ENCODE assay signal across 8 cellular contexts in genomic region chr10:58268454-58268945, GRCh38. TPM values are rescaled to one million over a fixed set of nuclear protein-coding genes. Genes with fewer than 3 reads are reported as not detected.
DNase-seq lines count a peak whose midpoint lies in the region; ATAC-seq, FAIRE-seq and TF ChIP-seq lines count a peak whose summit lies in the region.

No MANE protein-coding gene starts in this region.

- no peaks in the 10 kb centered on the region for H3K9me1 ChIP-seq in K562 (ENCODE audit: control insufficient read depth, insufficient read depth, low read length)

- no peak overlapping the region for H3K14ac ChIP-seq in mesenchymal stem cell (ENCODE audit: low read length in 2 of 2)

- H2AK5ac ChIP-seq in mesenchymal stem cell (ENCODE audit: low read length, severe bottlenecking), result no peak overlapping the region

- peak overlapping the region; percentile 70 to 96; a peak in 3 of 4 replicates for H3K9ac ChIP-seq in K562 (ENCODE audit: insufficient read depth in 1 of 2, low read depth in 2 of 2, low read length in 2 of 2)
- H3K9ac ChIP-seq in mesenchymal stem cell (ENCODE audit: low read length), result peak overlapping the region; percentile 95

- H4K91ac ChIP-seq in mesenchymal stem cell (ENCODE audit: low read length), result no peak overlapping the region

- H3K4me3 ChIP-seq in HL-60 (replicated peaks; ENCODE audit: insufficient read depth, low read length) (peak overlapping the region; percentile 74), K562 (peak overlapping the region; percentile 71), mesenchymal stem cell (ENCODE audit: insufficient read depth in 1 of 2, low read depth in 1 of 2, low read length in 2 of 2) (peak overlapping the region; percentile 79 to 92)

- peak overlapping the region; percentile 96 for H3K27ac ChIP-seq in HL-60 (replicated peaks)
- H3K27ac ChIP-seq in K562 (ENCODE audit: extremely low read depth, low read depth, low read length), result peak overlapping the region; percentile 85
- H3K27ac ChIP-seq in mesenchymal stem cell (ENCODE audit: low read length, poor library complexity, severe bottlenecking), result peak overlapping the region; percentile 9

- no peak overlapping the region for H3K4ac ChIP-seq in mesenchymal stem cell (ENCODE audit: low read depth in 1 of 2, low read length in 2 of 2)

- no peaks in the 10 kb centered on the region for H3K27me3 Mint-ChIP-seq in activated naive CD4-positive, alpha-beta T cell treated with anti-CD3 and anti-CD28 coated beads for 36 hours (ENCODE audit: low read depth)

- in situ Hi-C loops in K562 (cut with MboI), result no loop called here

- 2% methylated on average over 13 of the region's 13 CpGs for WGBS in K562 (ENCODE audit: insufficient coverage, low coverage, missing lambda C conversion rate)
- WGBS in mesenchymal stem cell, result 1% methylated on average over 9 of the region's 13 CpGs

- peak; percentile 15 for ATAC-seq in K562

- H3K4me3 Mint-ChIP-seq in activated naive CD4-positive, alpha-beta T cell treated with anti-CD3 and anti-CD28 coated beads for 36 hours, result peak overlapping the region; percentile 96

- H3K23ac ChIP-seq in mesenchymal stem cell (ENCODE audit: low read length in 2 of 2), result no peak overlapping the region

- H4K20me1 ChIP-seq in K562 (replicated peaks; ENCODE audit: control insufficient read depth, insufficient read depth, low read length), result no peaks in the 10 kb centered on the region

- TF ChIP-seq CTCF in HL-60 (IDR thresholded peaks at IDR 0.05; ENCODE audit: insufficient read depth, low read length) (no peak), K562 (IDR thresholded peaks at IDR 0.05 in 2 of 3, conservative IDR thresholded peaks at IDR 0.05 in 1 of 3; ENCODE audit: insufficient read depth in 2 of 3, low read depth in 1 of 3, low read length in 3 of 3) (no peak), GM10266 (IDR thresholded peaks at IDR 0.05; ENCODE audit: control insufficient read depth, insufficient read depth, low read depth, missing control alignments) (no peak)

- intact Hi-C loops in activated naive CD4-positive, alpha-beta T cell treated with anti-CD3 and anti-CD28 coated beads for 36 hours (cut with micrococcal nuclease), result loop anchor here (2.0 to 5.0 kb wide), 3 partner anchors 1439 to 1638 kb away; partner anchors contain the start of genes CCDC6 and SLC16A9
- intact Hi-C loops in K562 (cut with micrococcal nuclease), result loop anchor here (5.0 kb wide), 2 partner anchors 91 to 1906 kb away; partner anchors contain the start of gene ZWINT

- POLR2A ChIA-PET in K562 (lab: Yijun Ruan, JAX), result interaction anchor here (0.6 to 1.2 kb wide), 3 partner anchors 8 to 75 kb away, joined by 3 to 4 read pairs (median 4); no protein-coding TSS in a partner anchor

- no peak for TF ChIP-seq RAD21 in K562 (CRISPR knock-in tag; conservative IDR thresholded peaks at IDR 0.05 in 1 of 2, IDR thresholded peaks at IDR 0.05 in 1 of 2)

- H2AFZ ChIP-seq in K562 (ENCODE audit: low read depth, low read length) (peak overlapping the region; percentile 98), mesenchymal stem cell (ENCODE audit: low read depth, low read length) (peak overlapping the region; percentile 44)

- TF ChIP-seq POLR2A in K562 (conservative IDR thresholded peaks at IDR 0.05), result no peak

- peaks cover 27% of the 10 kb centered on the region for H3K4me1 Mint-ChIP-seq in activated naive CD4-positive, alpha-beta T cell treated with anti-CD3 and anti-CD28 coated beads for 36 hours (ENCODE audit: low read depth)

- DNase-seq in activated naive CD4-positive, alpha-beta T cell treated with anti-CD3 and anti-CD28 coated beads for 36 hours, result no peak
- DNase-seq in activated naive CD4-positive, alpha-beta T cell treated with anti-CD3 and anti-CD28 coated beads, Interleukin-2, amount 50 U/mL, for 16 hours, result no peak
- DNase-seq in HL-60 (ENCODE audit: low read depth in 1 of 2, low spot score in 1 of 2), result no peak
- no peak for DNase-seq in K562 (ENCODE audit: extremely low read depth in 1 of 4, low spot score in 3 of 4)
- DNase-seq in mesenchymal stem cell, result no peak
- no peak for DNase-seq in iPS-NIHi7 (ENCODE audit: extremely low spot score)
- no peak for DNase-seq in LoVo (ENCODE audit: low spot score)
- no peak for DNase-seq in GM10266 (ENCODE audit: extremely low spot score)

- peaks cover 82% of the 10 kb centered on the region for H3K79me2 ChIP-seq in K562 (ENCODE audit: control insufficient read depth, insufficient read depth, low read length)

- H3K18ac ChIP-seq in mesenchymal stem cell (ENCODE audit: low read depth in 1 of 2, low read length in 2 of 2), result no peak overlapping the region

- H2BK5ac ChIP-seq in mesenchymal stem cell (ENCODE audit: low read depth, low read length, poor library complexity, severe bottlenecking), result no peak overlapping the region

- no peak for FAIRE-seq in K562 (lab: Jason Lieb, UNC)

- no peaks in the 10 kb centered on the region for H3K27me3 ChIP-seq in HL-60 (ENCODE audit: insufficient read depth, poor library complexity, severe bottlenecking)
- no peaks in the 10 kb centered on the region for H3K27me3 ChIP-seq in K562 (ENCODE audit: control insufficient read depth in 2 of 2, insufficient read depth in 2 of 2, low read length in 2 of 2)
- no peaks in the 10 kb centered on the region for H3K27me3 ChIP-seq in mesenchymal stem cell (ENCODE audit: control insufficient read depth in 1 of 2, insufficient read depth in 1 of 2, low read length in 2 of 2)

- H3K4me1 ChIP-seq in K562 (replicated peaks in 1 of 2; ENCODE audit: control insufficient read depth in 2 of 2, insufficient read depth in 2 of 2, low read length in 2 of 2), result peaks cover 7 to 21% of the 10 kb centered on the region in 2 experiments; a peak in 3 of 5 replicates
- H3K4me1 ChIP-seq in mesenchymal stem cell (ENCODE audit: control insufficient read depth, insufficient read depth, low read depth, low read length), result peaks cover 2% of the 10 kb centered on the region

- H4K8ac ChIP-seq in mesenchymal stem cell (ENCODE audit: low read length), result no peak overlapping the region

- H2BK12ac ChIP-seq in mesenchymal stem cell (ENCODE audit: low read length in 2 of 2), result no peak overlapping the region

- H3K9me3 ChIP-seq in K562 (replicated peaks; ENCODE audit: control insufficient read depth, insufficient read depth, low read depth, low read length) (no peaks in the 10 kb centered on the region), mesenchymal stem cell (ENCODE audit: control insufficient read depth, low read length) (no peaks in the 10 kb centered on the region)

- CTCF ChIA-PET in activated naive CD4-positive, alpha-beta T cell treated with anti-CD3 and anti-CD28 coated beads for 36 hours (lab: Charles Lee), result interaction anchor here (0.9 to 1.4 kb wide), 3 partner anchors 14 to 116 kb away, joined by 3 to 7 read pairs (median 5); partner anchors contain the start of gene TFAM
- CTCF ChIA-PET in K562 (lab: Yijun Ruan, JAX; ENCODE audit: low intra/inter-chr PET ratio), result no interaction called here

- H2BK15ac ChIP-seq in mesenchymal stem cell (ENCODE audit: low read depth, poor library complexity, severe bottlenecking), result no peak overlapping the region

- H3K36me3 ChIP-seq in K562 (ENCODE audit: control insufficient read depth, insufficient read depth, low read length), result peaks cover 12% of the 10 kb centered on the region; the same call in 2 of the 3 replicates
- no peaks in the 10 kb centered on the region for H3K36me3 ChIP-seq in mesenchymal stem cell (ENCODE audit: control insufficient read depth in 1 of 2, insufficient read depth in 2 of 2, low read depth in 1 of 2, low read length in 2 of 2)

- no peak overlapping the region for H2BK120ac ChIP-seq in mesenchymal stem cell (ENCODE audit: low read depth, low read length)

- H3K36me3 Mint-ChIP-seq in activated naive CD4-positive, alpha-beta T cell treated with anti-CD3 and anti-CD28 coated beads for 36 hours (ENCODE audit: low read depth), result peaks cover 11% of the 10 kb centered on the region

- TF ChIP-seq EP300 in K562 (IDR thresholded peaks at IDR 0.05; ENCODE audit: low read length), result no peak

- H3K79me1 ChIP-seq in mesenchymal stem cell (replicated peaks; ENCODE audit: low read length, poor library complexity, severe bottlenecking), result peaks cover 2% of the 10 kb centered on the region

- H3K27ac Mint-ChIP-seq in activated naive CD4-positive, alpha-beta T cell treated with anti-CD3 and anti-CD28 coated beads for 36 hours, result peak overlapping the region; percentile 93

- BruUV-seq in K562 (replicated peaks; lab: Mats Ljungman, UMichigan), result no TSS peak

- H3K4me2 ChIP-seq in K562 (ENCODE audit: insufficient read depth, low read length) (peak overlapping the region; percentile 95), mesenchymal stem cell (ENCODE audit: low read length, poor library complexity, severe bottlenecking) (peak overlapping the region; percentile 78)

- no peaks in the 10 kb centered on the region for H3K9me3 Mint-ChIP-seq in activated naive CD4-positive, alpha-beta T cell treated with anti-CD3 and anti-CD28 coated beads for 36 hours

RNA-seq across cellular contexts. Expression of gene CISD1, which starts 0.5 kb away (rescaled TPM):
- total RNA-seq in activated naive CD4-positive, alpha-beta T cell treated with anti-CD3 and anti-CD28 coated beads for 36 hours, result 10 to 100 TPM; 52.7 to 55.0 TPM
- 8.9 and 14.9 TPM in 2 replicates for total RNA-seq in K562 (2011; cell fraction: chromatin; rRNA removed; ENCODE audit: low replicate concordance)
- total RNA-seq in K562 (2011; cell fraction: nucleolus; rRNA removed), result 8.4 and 9.3 TPM in 2 replicates
- total RNA-seq in K562 (2011; cell fraction: nucleoplasm; rRNA removed), result 10.0 and 15.1 TPM in 2 replicates
- 35.8 and 42.3 TPM in 2 replicates for total RNA-seq in K562 (2014; rRNA removed)
- total RNA-seq in K562 (2014; rRNA removed; fragmentation: Illumina TruSeq; extraction: Trizol), result 118 and 129 TPM in 2 replicates
- total RNA-seq in K562 (2015; rRNA removed; fragmentation: Illumina TruSeq; extraction: Trizol), result 115 and 129 TPM in 2 replicates
- total RNA-seq in K562 (2021), result 82.7 and 97.1 TPM in 2 replicates
- polyA plus RNA-seq in K562 (2011; rRNA removed), result 108 and 156 TPM in 2 replicates
- 21.2 and 32.9 TPM in 2 replicates for polyA plus RNA-seq in K562 (2011; cell fraction: cytosol; rRNA removed)
- polyA plus RNA-seq in K562 (2011; cell fraction: nucleus; rRNA removed), result 17.1 and 32.1 TPM in 2 replicates
- 51.7 and 82.4 TPM in 2 replicates for polyA plus RNA-seq in K562 (2012)
- polyA plus RNA-seq in K562 (2014; fragmentation: Illumina TruSeq; extraction: Trizol), result 102 and 115 TPM in 2 replicates
- polyA plus RNA-seq in K562 (2014; fragmentation: Nextera tagmentation; extraction: Ambion mirVana), result 100 to 1,000 TPM; 308 to 342 TPM
- polyA plus RNA-seq in K562 (2014; rRNA removed), result 68.1 and 71.0 TPM in 2 replicates
- polyA minus RNA-seq in K562 (2011; rRNA and poly(A)+ RNA removed), result 36.3 and 44.9 TPM in 2 replicates
- 8.9 and 24.4 TPM in 2 replicates for polyA minus RNA-seq in K562 (2011; cell fraction: cytosol; rRNA and poly(A)+ RNA removed)
- polyA minus RNA-seq in K562 (2011; cell fraction: nucleus; rRNA and poly(A)+ RNA removed), result 6.5 and 8.2 TPM in 2 replicates
- polyA plus RNA-seq in mesenchymal stem cell (2013, experiment 1 of 2), result 65.9 TPM
- polyA plus RNA-seq in mesenchymal stem cell (2013, experiment 2 of 2), result 68.1 TPM

RNA-seq across cellular contexts. Expression of gene IPMK, which starts 0.8 kb away (rescaled TPM):
- total RNA-seq in activated naive CD4-positive, alpha-beta T cell treated with anti-CD3 and anti-CD28 coated beads for 36 hours, result 1 to 10 TPM; 5.6 TPM
- 1.6 and 5.9 TPM in 2 replicates for total RNA-seq in K562 (2011; cell fraction: chromatin; rRNA removed; ENCODE audit: low replicate concordance)
- total RNA-seq in K562 (2011; cell fraction: nucleolus; rRNA removed), result 0.83 and 1.6 TPM in 2 replicates
- 2.6 and 3.9 TPM in 2 replicates for total RNA-seq in K562 (2011; cell fraction: nucleoplasm; rRNA removed)
- total RNA-seq in K562 (2014; rRNA removed) (2.5 and 2.6 TPM in 2 replicates), K562 (2014; rRNA removed; fragmentation: Illumina TruSeq; extraction: Trizol) (4.2 and 4.9 TPM in 2 replicates), K562 (2015; rRNA removed; fragmentation: Illumina TruSeq; extraction: Trizol) (4.4 and 4.8 TPM in 2 replicates), K562 (2021) (3.5 and 3.6 TPM in 2 replicates)
- polyA plus RNA-seq in K562 (2011; rRNA removed) (1.7 and 2.7 TPM in 2 replicates), K562 (2014; fragmentation: Illumina TruSeq; extraction: Trizol) (2.6 and 2.8 TPM in 2 replicates), K562 (2014; fragmentation: Nextera tagmentation; extraction: Ambion mirVana) (1 to 10 TPM in 1 of 2 experiments, under 1 TPM in 1; 0.98 to 1.6 TPM), K562 (2014; rRNA removed) (1.4 and 1.6 TPM in 2 replicates)
- polyA plus RNA-seq in K562 (2011; cell fraction: cytosol; rRNA removed), result 0.60 and 0.78 TPM in 2 replicates
- 0.82 and 1.0 TPM in 2 replicates for polyA plus RNA-seq in K562 (2011; cell fraction: nucleus; rRNA removed)
- 2.3 TPM in 2 replicates for polyA plus RNA-seq in K562 (2012)
- polyA minus RNA-seq in K562 (2011; rRNA and poly(A)+ RNA removed), result 4.7 TPM in 2 replicates
- 2.0 and 2.2 TPM in 2 replicates for polyA minus RNA-seq in K562 (2011; cell fraction: cytosol; rRNA and poly(A)+ RNA removed)
- 3.1 and 4.3 TPM in 2 replicates for polyA minus RNA-seq in K562 (2011; cell fraction: nucleus; rRNA and poly(A)+ RNA removed)
- polyA plus RNA-seq in mesenchymal stem cell (2013, experiment 1 of 2), result 3.0 TPM
- 3.4 TPM for polyA plus RNA-seq in mesenchymal stem cell (2013, experiment 2 of 2)

Comparison
In these comparisons a context has a peak if more than half of its experiments do, and no peak if none do; other contexts are left out.
1. H3K27ac ChIP-seq: peak in every context shown above with its lines; median percentile 96 in HL-60; 85 in K562; 9 in mesenchymal stem cell.